Comparison of ENCODE assay signal across 1 cellular context in genomic region chr11:8345179-8345578, GRCh38.
TF ChIP-seq lines count a peak whose summit lies in the region.

No MANE protein-coding gene starts in this region.

TF ChIP-seq in H1, 55 proteins besides CTCF, POLR2A, EP300 and RAD21:
- TF ChIP-seq CREB1 (IDR thresholded peaks at IDR 0.05) (no peak), SIX5 (IDR thresholded peaks at IDR 0.05; ENCODE audit: low read depth, low read length) (no peak), HDAC6 (IDR thresholded peaks at IDR 0.05; ENCODE audit: low read depth, low read length) (no peak), POLR2AphosphoS5 (IDR thresholded peaks at IDR 0.05; ENCODE audit: low read depth, low read length) (no peak), USF2 (IDR thresholded peaks at IDR 0.05; ENCODE audit: low read length) (no peak), SRF (IDR thresholded peaks at IDR 0.05; ENCODE audit: low read depth, low read length) (no peak), CHD7 (IDR thresholded peaks at IDR 0.05; ENCODE audit: insufficient replicate concordance, low read length) (no peak), HDAC2 (IDR thresholded peaks at IDR 0.05; ENCODE audit: borderline replicate concordance in 1 of 2, low read depth in 2 of 2, low read length in 2 of 2) (no peak)
TF ChIP-seq in H1: peak in this region for 0.
